8 cellular contexts compared by ENCODE assay signal in genomic region chr10:5628798-5629788, GRCh38. TPM values are rescaled to one million over a fixed set of nuclear protein-coding genes. Genes with fewer than 3 reads are reported as not detected.
A peak's percentile ranks its signal among the peaks of the same experiment; 100 is the strongest.
DNase-seq lines count a peak whose midpoint lies in the region; ATAC-seq and TF ChIP-seq lines count a peak whose summit lies in the region.

No MANE protein-coding gene starts in this region.

- 41 to 43% methylated on average over 10 of the region's 10 CpGs for WGBS in body of pancreas, 2 donors

- peaks cover 0 to 15% (median 5%) of the 10 kb centered on the region in 5 donors for H3K27me3 Mint-ChIP-seq in naive thymus-derived CD8-positive, alpha-beta T cell

- H3K9ac ChIP-seq in BLaER1 treated with 17β-estradiol and CSF1 and Interleukin-3, amounts not matched to agents 10 nM and 100 nM: peak overlapping the region in 3 of 11 experiments; percentile 2 to 12 (median 10); a peak in 2 of 22 replicates

- TF ChIP-seq CTCF in body of pancreas (IDR thresholded peaks at IDR 0.05): no peak

- H3K36me3 ChIP-seq in BLaER1 treated with 17β-estradiol and CSF1 and Interleukin-3, amounts not matched to agents 10 nM and 100 nM: no peaks in the 10 kb centered on the region
- no peaks in the 10 kb centered on the region for H3K36me3 ChIP-seq in body of pancreas (replicated peaks in 1 of 2; ENCODE audit: insufficient read depth in 1 of 2, low read depth in 2 of 2)

- no peaks in the 10 kb centered on the region for H4K20me1 ChIP-seq in BLaER1 treated with 17β-estradiol and CSF1 and Interleukin-3, amounts not matched to agents 10 nM and 100 nM

- ATAC-seq in HG03175 (IDR thresholded peaks at IDR 0.05; ENCODE audit: unreplicated experiment) (peak; percentile 40), body of pancreas (no peak), HG03342 (IDR thresholded peaks at IDR 0.05; ENCODE audit: unreplicated experiment) (no peak), GM21619 (IDR thresholded peaks at IDR 0.05; ENCODE audit: unreplicated experiment) (no peak), GM19023 (IDR thresholded peaks at IDR 0.05; ENCODE audit: unreplicated experiment) (no peak)
- peak; percentile 16 to 31 for ATAC-seq in naive thymus-derived CD8-positive, alpha-beta T cell

- DNase-seq in body of pancreas: no peak
- DNase-seq in naive thymus-derived CD8-positive, alpha-beta T cell: no peak
- no peak for DNase-seq in HPDE6-E6E7 (ENCODE audit: extremely low spot score)

- H3K27ac Mint-ChIP-seq in naive thymus-derived CD8-positive, alpha-beta T cell: peak overlapping the region in 1 of 10 donors; percentile 17

- POLR2A ChIA-PET in naive thymus-derived CD8-positive, alpha-beta T cell (lab: Charles Lee): interaction anchor here (0.6 to 1.0 kb wide), 4 partner anchors 17 to 1758 kb away, joined by 3 read pairs; no protein-coding TSS in a partner anchor

- no peak for TF ChIP-seq POLR2A in body of pancreas (IDR thresholded peaks at IDR 0.05)

- H3K4me1 ChIP-seq in BLaER1 treated with 17β-estradiol and CSF1 and Interleukin-3, amounts not matched to agents 10 nM and 100 nM: peaks cover 13 to 33% (median 21%) of the 10 kb centered on the region in 10 experiments
- H3K4me1 ChIP-seq in body of pancreas: peaks cover 90% of the 10 kb centered on the region

- no peak overlapping the region for H3K27ac ChIP-seq in BLaER1 treated with 17β-estradiol and CSF1 and Interleukin-3, amounts not matched to agents 10 nM and 100 nM
- peak overlapping the region; percentile 51 to 93 (median 80) for H3K27ac ChIP-seq in body of pancreas

- intact Hi-C loops in body of pancreas (cut with DNase I): no loop called here

- no peaks in the 10 kb centered on the region for H3K9me3 ChIP-seq in BLaER1 treated with 17β-estradiol and CSF1 and Interleukin-3, amounts not matched to agents 10 nM and 100 nM (replicated peaks in 1 of 11)
- H3K9me3 ChIP-seq in body of pancreas: no peaks in the 10 kb centered on the region

- no peaks in the 10 kb centered on the region for H3K36me3 Mint-ChIP-seq in naive thymus-derived CD8-positive, alpha-beta T cell

- peaks cover 3 to 12% (median 8%) of the 10 kb centered on the region in 4 donors for H3K4me1 Mint-ChIP-seq in naive thymus-derived CD8-positive, alpha-beta T cell

- peak overlapping the region; percentile 41 to 73 (median 57) for H3K4me2 ChIP-seq in BLaER1 treated with 17β-estradiol and CSF1 and Interleukin-3, amounts not matched to agents 10 nM and 100 nM

- peaks cover 0 to 6% (median 0%) of the 10 kb centered on the region in 11 experiments; a peak in 2 of 22 replicates for H3K27me3 ChIP-seq in BLaER1 treated with 17β-estradiol and CSF1 and Interleukin-3, amounts not matched to agents 10 nM and 100 nM
- H3K27me3 ChIP-seq in body of pancreas: no peaks in the 10 kb centered on the region

- H3K4me3 ChIP-seq in BLaER1 treated with 17β-estradiol and CSF1 and Interleukin-3, amounts not matched to agents 10 nM and 100 nM: no peak overlapping the region
- no peak overlapping the region for H3K4me3 ChIP-seq in body of pancreas

- peak overlapping the region in 2 of 10 donors; percentile 32 to 49 for H3K4me3 Mint-ChIP-seq in naive thymus-derived CD8-positive, alpha-beta T cell

- no peaks in the 10 kb centered on the region for H3K9me3 Mint-ChIP-seq in naive thymus-derived CD8-positive, alpha-beta T cell

RNA-seq across cellular contexts. Expression of gene ASB13, which starts 37.3 kb away (rescaled TPM):
- 10 to 100 TPM in 1 of 2 donors, 1 to 10 TPM in 1; 7.6 to 15.0 TPM for total RNA-seq in body of pancreas
- 10 to 100 TPM; 11.5 to 18.5 TPM for total RNA-seq in naive thymus-derived CD8-positive, alpha-beta T cell
- 10 to 100 TPM; 12.5 to 23.9 (median 23.1) TPM for polyA plus RNA-seq in naive thymus-derived CD8-positive, alpha-beta T cell

RNA-seq across cellular contexts. Expression of gene TASOR2, which starts 55.5 kb away (rescaled TPM):
- total RNA-seq in body of pancreas: 100 to 1,000 TPM in 1 of 2 donors, 10 to 100 TPM in 1; 47.2 to 114 TPM
- 10 to 100 TPM; 70.4 to 81.6 TPM for total RNA-seq in naive thymus-derived CD8-positive, alpha-beta T cell
- 10 to 100 TPM; 14.1 to 17.3 (median 14.9) TPM for polyA plus RNA-seq in naive thymus-derived CD8-positive, alpha-beta T cell

Comparison
In these comparisons a context has a peak if more than half of its experiments do, and no peak if none do; other contexts are left out.
1. H3K27ac ChIP-seq: peak in body of pancreas (4 of 4); none in BLaER1 treated with 17β-estradiol and CSF1 and Interleukin-3, amounts not matched to agents 10 nM and 100 nM (0 of 11).
2. ATAC-seq: peak in HG03175 (single experiment) and naive thymus-derived CD8-positive, alpha-beta T cell (2 of 2); none in body of pancreas (single experiment), HG03342 (single experiment), GM21619 (single experiment) and GM19023 (single experiment).